Comparison of ENCODE assay signal across 1 cellular context in genomic region chr15:90035095-90035834, GRCh38.
TF ChIP-seq lines count a peak whose summit lies in the region.

No MANE protein-coding gene starts in this region.

TF ChIP-seq in HepG2, 621 proteins besides CTCF, POLR2A, EP300 and RAD21 (continued from another document and continues in another):
- peak; percentile 43; the same call in 1 of the 2 replicates for TF ChIP-seq ZNF574 (CRISPR knock-in tag; IDR thresholded peaks at IDR 0.05)
- no peak for TF ChIP-seq SNAI1 (CRISPR knock-in tag; IDR thresholded peaks at IDR 0.05; ENCODE audit: borderline replicate concordance)
- TF ChIP-seq ZNF737 (CRISPR knock-in tag; IDR thresholded peaks at IDR 0.05; ENCODE audit: borderline replicate concordance), result no peak
- TF ChIP-seq ZNF501 (CRISPR knock-in tag; IDR thresholded peaks at IDR 0.05), result no peak
- TF ChIP-seq JUND (CRISPR knock-in tag; IDR thresholded peaks at IDR 0.05), result peak; percentile 76
- TF ChIP-seq SYNCRIP (IDR thresholded peaks at IDR 0.05; ENCODE audit: insufficient read depth, low read depth, low read length), result no peak
- no peak for TF ChIP-seq PHB2 (IDR thresholded peaks at IDR 0.05; ENCODE audit: partially characterized antibody)
- no peak for TF ChIP-seq ZBTB14 (CRISPR knock-in tag; IDR thresholded peaks at IDR 0.05)
- no peak for TF ChIP-seq ZNF180 (CRISPR knock-in tag; IDR thresholded peaks at IDR 0.05; ENCODE audit: borderline replicate concordance, low read depth)
- peak; percentile 36; the same call in 1 of the 2 replicates for TF ChIP-seq THRA (CRISPR knock-in tag; IDR thresholded peaks at IDR 0.05; ENCODE audit: borderline replicate concordance)
- no peak for TF ChIP-seq SOX6 (IDR thresholded peaks at IDR 0.05)
- TF ChIP-seq SOX6 (CRISPR knock-in tag; IDR thresholded peaks at IDR 0.05), result peak; percentile 65
- TF ChIP-seq NFATC3 (CRISPR knock-in tag; IDR thresholded peaks at IDR 0.05), result no peak
- TF ChIP-seq ZNF282 (IDR thresholded peaks at IDR 0.05; ENCODE audit: partially characterized antibody), result no peak
- TF ChIP-seq ZNF749 (CRISPR knock-in tag; IDR thresholded peaks at IDR 0.05; ENCODE audit: borderline replicate concordance), result no peak
- TF ChIP-seq CBX2 (IDR thresholded peaks at IDR 0.05; ENCODE audit: low read depth, low read length), result no peak
- no peak for TF ChIP-seq CBX2 (CRISPR knock-in tag; IDR thresholded peaks at IDR 0.05; ENCODE audit: low read depth)
- TF ChIP-seq TFDP2 (CRISPR knock-in tag; IDR thresholded peaks at IDR 0.05), result 0 out of 2 replicates have a peak, but pooled peaks have one; percentile 23
- TF ChIP-seq SRF (IDR thresholded peaks at IDR 0.05; ENCODE audit: low read depth, low read length), result no peak
- no peak for TF ChIP-seq ZNF660 (CRISPR knock-in tag; IDR thresholded peaks at IDR 0.05; ENCODE audit: borderline replicate concordance, low read depth)
- TF ChIP-seq RFXAP (CRISPR knock-in tag; IDR thresholded peaks at IDR 0.05; ENCODE audit: borderline replicate concordance), result no peak
- TF ChIP-seq ATF7 (IDR thresholded peaks at IDR 0.05), result no peak
- TF ChIP-seq ATF7 (CRISPR knock-in tag; IDR thresholded peaks at IDR 0.05), result 0 out of 2 replicates have a peak, but pooled peaks have one; percentile 8
- no peak for TF ChIP-seq ZNF20 (CRISPR knock-in tag; IDR thresholded peaks at IDR 0.05)
- no peak for TF ChIP-seq NCOR1 (IDR thresholded peaks at IDR 0.05; ENCODE audit: borderline replicate concordance, low read length)
- no peak for TF ChIP-seq SPEN (CRISPR knock-in tag; IDR thresholded peaks at IDR 0.05; ENCODE audit: low read depth)
- no peak for TF ChIP-seq SETDB1 (CRISPR knock-in tag; IDR thresholded peaks at IDR 0.05; ENCODE audit: borderline replicate concordance)
- 0 out of 2 replicates have a peak, but pooled peaks have one; percentile 35 for TF ChIP-seq ERF (CRISPR knock-in tag; IDR thresholded peaks at IDR 0.05)
- no peak for TF ChIP-seq PCBP1 (IDR thresholded peaks at IDR 0.05; ENCODE audit: borderline replicate concordance, low read depth, low read length)
- TF ChIP-seq UBTF (CRISPR knock-in tag; IDR thresholded peaks at IDR 0.05), result no peak
- no peak for TF ChIP-seq RBFOX2 (IDR thresholded peaks at IDR 0.05; ENCODE audit: low read depth, low read length)
- peak; percentile 97 for TF ChIP-seq FOSL2 (CRISPR knock-in tag; IDR thresholded peaks at IDR 0.05)
- no peak for TF ChIP-seq TCF12 (IDR thresholded peaks at IDR 0.05)
- no peak for TF ChIP-seq TCF12 (CRISPR knock-in tag; IDR thresholded peaks at IDR 0.05)
- TF ChIP-seq KAT2B (IDR thresholded peaks at IDR 0.05; ENCODE audit: borderline replicate concordance, low read depth, low read length), result no peak
- TF ChIP-seq ZNF552 (CRISPR knock-in tag; IDR thresholded peaks at IDR 0.05; ENCODE audit: borderline replicate concordance), result no peak
- no peak for TF ChIP-seq ZNF512B (CRISPR knock-in tag; IDR thresholded peaks at IDR 0.05; ENCODE audit: borderline replicate concordance)
- TF ChIP-seq PREB (CRISPR knock-in tag; IDR thresholded peaks at IDR 0.05), result no peak
- no peak for TF ChIP-seq GLMP (CRISPR knock-in tag; IDR thresholded peaks at IDR 0.05; ENCODE audit: borderline replicate concordance)
- no peak for TF ChIP-seq TEAD2 (CRISPR knock-in tag; IDR thresholded peaks at IDR 0.05)
- TF ChIP-seq ZNF746 (CRISPR knock-in tag; IDR thresholded peaks at IDR 0.05), result peak; percentile 37; the same call in 1 of the 2 replicates
- no peak for TF ChIP-seq ZNF235 (CRISPR knock-in tag; IDR thresholded peaks at IDR 0.05; ENCODE audit: borderline replicate concordance)
- no peak for TF ChIP-seq BHLHE40 (IDR thresholded peaks at IDR 0.05; ENCODE audit: low read length)
- TF ChIP-seq TFE3 (CRISPR knock-in tag; IDR thresholded peaks at IDR 0.05), result no peak
- no peak for TF ChIP-seq ZBTB10 (CRISPR knock-in tag; IDR thresholded peaks at IDR 0.05; ENCODE audit: borderline replicate concordance)
- TF ChIP-seq MLLT10 (CRISPR knock-in tag; IDR thresholded peaks at IDR 0.05), result no peak
